ENCODE assay signal across 16 cellular contexts in genomic region chr7:16804674-16805439, GRCh38. TPM values are rescaled to one million over a fixed set of nuclear protein-coding genes. Genes with fewer than 3 reads are reported as not detected.
DNase-seq lines count a peak whose midpoint lies in the region; ATAC-seq, FAIRE-seq and TF ChIP-seq lines count a peak whose summit lies in the region.
"Had no signal": no experiment of that assay in that cellular context is flagged by ENCODE, and none has a peak within 500 bp of the region (broad histone marks: within the 10 kb centered on the region; RNA-seq: fewer than 3 reads in every experiment).

Gene AGR2, minus strand, starts transcription at chr7:16804999. Its CDS starts 3,203 bp downstream, at chr7:16801796.

- H3K36me3 Mint-ChIP-seq in Caco-2 (ENCODE audit: insufficient read depth, unreplicated experiment), result peaks cover 8% of the 10 kb centered on the region
- H3K36me3 Mint-ChIP-seq in HFFc6 (ENCODE audit: low read depth), result no peaks in the 10 kb centered on the region
- H3K36me3 Mint-ChIP-seq: activated naive CD4-positive, alpha-beta T cell treated with anti-CD3 and anti-CD28 coated beads, Interleukin-2, amount 50 U/mL, for 72 hours had no signal

- no peak for ATAC-seq in HG03432 (IDR thresholded peaks at IDR 0.05; ENCODE audit: unreplicated experiment)
- no peak for ATAC-seq in HG03565 (IDR thresholded peaks at IDR 0.05; ENCODE audit: unreplicated experiment)
- ATAC-seq: activated CD8-positive, alpha-beta T cell treated with anti-CD3 and anti-CD28 coated beads, Interleukin-2, amount 10 ng/mL, durations not matched to agents 7 days and 5 days; activated naive CD4-positive, alpha-beta T cell treated with anti-CD3 and anti-CD28 coated beads, Interleukin-2, amount 50 U/mL, for 72 hours had no signal

- H3K9me3 Mint-ChIP-seq in Caco-2 (ENCODE audit: unreplicated experiment) (peaks cover 8% of the 10 kb centered on the region), HFFc6 (no peaks in the 10 kb centered on the region)
- H3K9me3 Mint-ChIP-seq: activated naive CD4-positive, alpha-beta T cell treated with anti-CD3 and anti-CD28 coated beads, Interleukin-2, amount 50 U/mL, for 72 hours had no signal

- CTCF ChIA-PET in Caco-2 (lab: Charles Lee), result interaction anchor here (1.0 to 2.0 kb wide), 3 partner anchors 46 to 110 kb away, joined by 3 to 7 read pairs (median 4); no protein-coding TSS in a partner anchor

- no peaks in the 10 kb centered on the region for H3K27me3 ChIP-seq in Caco-2 (replicated peaks; ENCODE audit: control insufficient read depth, insufficient read depth, low read length)
- no peaks in the 10 kb centered on the region for H3K27me3 ChIP-seq in bronchial epithelial cell (ENCODE audit: control insufficient read depth, insufficient read depth, low read length)
- H3K27me3 ChIP-seq in mucosa of rectum (ENCODE audit: control insufficient read depth in 2 of 2, insufficient read depth in 2 of 2, low read length in 2 of 2), result no peaks in the 10 kb centered on the region

- intact Hi-C loops in Caco-2 (cut with micrococcal nuclease; ENCODE audit: unreplicated experiment), result loop anchor here (1.0 to 5.0 kb wide), 2 partner anchors 42 to 492 kb away; partner anchors contain the start of gene AHR

- H3K27me3 Mint-ChIP-seq in Caco-2 (ENCODE audit: insufficient read depth, unreplicated experiment) (no peaks in the 10 kb centered on the region), HFFc6 (ENCODE audit: insufficient read depth) (no peaks in the 10 kb centered on the region)

- H3K4me1 ChIP-seq in Caco-2 (peaks cover 56% of the 10 kb centered on the region), mucosa of rectum (ENCODE audit: control insufficient read depth in 2 of 2, insufficient read depth in 2 of 2, low read length in 2 of 2) (peaks cover 0 to 22% of the 10 kb centered on the region in 2 donors)
- H3K4me1 ChIP-seq: BE2C had no signal

- no peak for TF ChIP-seq CTCF in Caco-2 (IDR thresholded peaks at IDR 0.05; ENCODE audit: insufficient read depth in 1 of 2, low read depth in 1 of 2, low read length in 1 of 2, severe bottlenecking in 1 of 2, unreplicated experiment in 1 of 2)
- no peak for TF ChIP-seq CTCF in bronchial epithelial cell (IDR thresholded peaks at IDR 0.05; ENCODE audit: insufficient read depth, low read length, severe bottlenecking)
- TF ChIP-seq CTCF in HFFc6 (IDR thresholded peaks at IDR 0.05), result no peak

- H3K27ac Mint-ChIP-seq in Caco-2 (ENCODE audit: unreplicated experiment) (peak within 1 kb of the TSS; percentile 92), HFFc6 (no peak within 1 kb of the TSS; the same call in 1 of the 2 replicates)
- H3K27ac Mint-ChIP-seq: activated CD8-positive, alpha-beta T cell treated with anti-CD3 and anti-CD28 coated beads, Interleukin-2, amount 10 ng/mL, durations not matched to agents 7 days and 5 days; activated naive CD4-positive, alpha-beta T cell treated with anti-CD3 and anti-CD28 coated beads, Interleukin-2, amount 50 U/mL, for 72 hours had no signal

- peak; percentile 79 for FAIRE-seq in bronchial epithelial cell (lab: Jason Lieb, UNC)

- peaks cover 35% of the 10 kb centered on the region for H3K4me1 Mint-ChIP-seq in Caco-2 (ENCODE audit: low read depth, unreplicated experiment)
- peaks cover 27% of the 10 kb centered on the region for H3K4me1 Mint-ChIP-seq in HFFc6 (ENCODE audit: low read depth)

- H3K36me3 ChIP-seq in Caco-2 (ENCODE audit: control insufficient read depth, insufficient read depth, low read length) (peaks cover 6% of the 10 kb centered on the region), bronchial epithelial cell (ENCODE audit: control insufficient read depth, insufficient read depth, low read length) (peaks cover 2% of the 10 kb centered on the region), mucosa of rectum (ENCODE audit: control insufficient read depth in 2 of 2, insufficient read depth in 2 of 2, low read length in 2 of 2) (peaks cover 8 to 10% of the 10 kb centered on the region in 2 donors)
- H3K36me3 ChIP-seq: BE2C, thoracic aorta had no signal

- BruUV-seq in Caco-2 (replicated peaks; lab: Mats Ljungman, UMichigan), result no TSS peak

- H3K27ac ChIP-seq in mucosa of rectum (ENCODE audit: low read depth in 2 of 2, low read length in 2 of 2), result peak within 1 kb of the TSS; percentile 81
- H3K27ac ChIP-seq: thoracic aorta had no signal

- POLR2A ChIA-PET in Caco-2 (lab: Charles Lee), result no interaction called here

- H3K4me3 ChIP-seq in Caco-2 (ENCODE audit: low read depth, low read length), result peak within 1 kb of the TSS; percentile 42
- peak within 1 kb of the TSS; percentile 44 for H3K4me3 ChIP-seq in bronchial epithelial cell (ENCODE audit: low read depth, low read length)
- peak within 1 kb of the TSS; percentile 78 to 84 for H3K4me3 ChIP-seq in mucosa of rectum (ENCODE audit: low read length in 2 of 2)
- H3K4me3 ChIP-seq: thoracic aorta had no signal

- H3K9me3 ChIP-seq in Caco-2 (no peaks in the 10 kb centered on the region), mucosa of rectum (ENCODE audit: control insufficient read depth in 2 of 2, low read length in 2 of 2) (no peaks in the 10 kb centered on the region)
- H3K9me3 ChIP-seq: BE2C, thoracic aorta had no signal

- H3K9ac ChIP-seq in mucosa of rectum (ENCODE audit: low read depth in 1 of 2, low read length in 2 of 2), result peak within 1 kb of the TSS; percentile 72 to 77

- peak within 1 kb of the TSS; percentile 74 for H3K4me3 Mint-ChIP-seq in Caco-2 (ENCODE audit: unreplicated experiment)
- H3K4me3 Mint-ChIP-seq in HFFc6, result no peak within 1 kb of the TSS
- H3K4me3 Mint-ChIP-seq: activated CD8-positive, alpha-beta T cell treated with anti-CD3 and anti-CD28 coated beads, Interleukin-2, amount 10 ng/mL, durations not matched to agents 7 days and 5 days had no signal

- DNase-seq in Caco-2 (peak; percentile 61 to 74), NCI-H2081 (lab: John Stamatoyannopoulos, UW) (peak; percentile 83 to 92), bronchial epithelial cell (ENCODE audit: low read depth) (peak; percentile 98), HFFc6 (no peak)
- no peak for DNase-seq in activated CD4-positive, CD25-positive, alpha-beta regulatory T cell (lab: John Stamatoyannopoulos, UW)
- DNase-seq: activated CD8-positive, alpha-beta T cell treated with anti-CD3 and anti-CD28 coated beads, Interleukin-2, amount 10 ng/mL, durations not matched to agents 7 days and 5 days; BE2C; NCI-H774; T-helper 1 cell had no signal

RNA-seq across cellular contexts. Expression of gene AGR2, which starts in this region (rescaled TPM):
- total RNA-seq in Caco-2 (2022), result 343 and 467 TPM in 2 replicates
- total RNA-seq in bronchial epithelial cell, result 118 and 163 TPM in 2 replicates
- total RNA-seq in HFFc6 (2021; fragmentation: NEBNext Ultra II Directional; extraction: Animal tissue kit (Norgen Biotek cat#: 25700)), result not detected
- total RNA-seq: activated CD8-positive, alpha-beta T cell treated with anti-CD3 and anti-CD28 coated beads, Interleukin-2, amount 10 ng/mL, durations not matched to agents 7 days and 5 days; activated naive CD4-positive, alpha-beta T cell treated with anti-CD3 and anti-CD28 coated beads, Interleukin-2, amount 50 U/mL, for 72 hours; glomerular endothelial cell; posterior vena cava had no signal

Comparison
In these comparisons a context has a peak if more than half of its experiments do, and no peak if none do; other contexts are left out.
1. RNA of gene AGR2 (total RNA-seq): 343 to 467 TPM in Caco-2 and 118 to 163 TPM in bronchial epithelial cell; not detected in HFFc6; every median in the first group is over 100 times any median in the second.
2. DNase-seq: peak in Caco-2 (2 of 2), NCI-H2081 (2 of 2) and bronchial epithelial cell (single experiment); none in HFFc6 (single experiment) and activated CD4-positive, CD25-positive, alpha-beta regulatory T cell (0 of 4).
3. Peak in every context shown above with its lines, with median percentiles within 50 percentile points of each other: H3K4me3 ChIP-seq.